Comparison of ENCODE assay signal across 8 cellular contexts in the genomic region with DNA sequence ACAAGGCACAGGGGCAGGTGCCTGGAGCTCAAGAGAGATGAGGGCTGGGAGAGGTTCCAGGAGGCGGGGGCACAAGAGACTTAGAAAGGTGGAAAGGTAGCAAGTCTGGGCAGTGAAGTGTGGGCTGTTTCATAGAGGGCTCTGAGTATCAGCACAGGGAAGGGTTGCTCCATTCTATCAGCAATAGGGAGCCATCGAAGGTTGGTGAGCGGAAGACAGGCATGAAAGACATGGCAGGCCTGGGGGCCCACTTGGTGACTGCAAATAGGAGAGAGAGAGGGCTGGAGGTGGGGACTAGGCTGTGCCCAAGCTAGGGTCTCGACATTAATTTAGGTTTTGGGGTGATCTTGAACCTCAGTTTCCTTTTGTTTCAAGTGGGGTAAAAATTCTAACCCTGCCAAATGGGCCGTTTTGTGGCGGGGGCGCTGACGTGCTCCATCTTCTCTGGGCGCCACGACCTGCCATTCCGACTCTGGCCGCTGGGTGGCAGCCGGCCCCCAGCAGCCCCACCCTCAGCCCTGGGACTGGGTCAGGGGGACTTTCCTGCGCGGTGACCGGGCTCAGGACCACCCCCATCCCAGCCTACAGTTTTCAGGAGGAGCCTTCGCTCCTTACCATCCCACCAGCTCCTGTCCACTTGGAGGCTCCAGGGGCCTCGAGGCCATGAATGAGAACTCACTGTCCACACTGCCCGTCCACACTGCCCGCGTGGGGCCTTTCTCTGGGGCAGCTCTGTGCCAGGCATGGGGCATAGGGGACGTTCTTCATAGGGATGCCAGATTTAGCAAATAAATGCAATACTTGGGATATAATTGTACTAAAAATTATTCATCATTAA. TPM values are rescaled to one million over a fixed set of nuclear protein-coding genes. Genes with fewer than 3 reads are reported as not detected.
DNase-seq lines count a peak whose midpoint lies in the region; ATAC-seq and TF ChIP-seq lines count a peak whose summit lies in the region.

No MANE protein-coding gene starts in this region.

- H3K9me3 Mint-ChIP-seq in activated naive CD8-positive, alpha-beta T cell treated with anti-CD3 and anti-CD28 coated beads, Interleukin-2, amount 10 ng/mL, durations not matched to agents 7 days and 5 days, result no peaks in the 10 kb centered on the region

- H3K4me3 Mint-ChIP-seq in activated naive CD8-positive, alpha-beta T cell treated with anti-CD3 and anti-CD28 coated beads, Interleukin-2, amount 10 ng/mL, durations not matched to agents 7 days and 5 days, result no peak overlapping the region

- DNase-seq in AG08396 (ENCODE audit: low spot score) (peak; percentile 77), GM20000 (ENCODE audit: low spot score) (peak; percentile 79), hypothalamus (lab: John Stamatoyannopoulos, UW) (peak in 31 of 51 donors; percentile 4 to 65 (median 22))
- DNase-seq in activated naive CD8-positive, alpha-beta T cell treated with anti-CD3 and anti-CD28 coated beads, Interleukin-2, amount 10 ng/mL, durations not matched to agents 7 days and 5 days, result peak; percentile 80
- DNase-seq in stimulated activated CD4-positive, alpha-beta T cell treated with anti-CD3 and anti-CD28 coated beads, Interleukin-12 subunit alpha, Interleukin-12 subunit beta, amount 100 ng/mL, for 24 hours (ENCODE audit: low read depth in 2 of 2), result peak; percentile 19 to 51

- H3K27me3 Mint-ChIP-seq in activated naive CD8-positive, alpha-beta T cell treated with anti-CD3 and anti-CD28 coated beads, Interleukin-2, amount 10 ng/mL, durations not matched to agents 7 days and 5 days, result peaks cover 3% of the 10 kb centered on the region

- peak; percentile 95 for TF ChIP-seq CTCF in GM20000 (IDR thresholded peaks at IDR 0.05; ENCODE audit: extremely low read depth, missing control alignments)

- POLR2A ChIA-PET in activated naive CD8-positive, alpha-beta T cell treated with anti-CD3 and anti-CD28 coated beads, Interleukin-2, amount 10 ng/mL, durations not matched to agents 7 days and 5 days (lab: Charles Lee), result no interaction called here

- no peak overlapping the region for H3K27ac Mint-ChIP-seq in activated naive CD8-positive, alpha-beta T cell treated with anti-CD3 and anti-CD28 coated beads, Interleukin-2, amount 10 ng/mL, durations not matched to agents 7 days and 5 days

- no peaks in the 10 kb centered on the region for H3K36me3 Mint-ChIP-seq in activated naive CD8-positive, alpha-beta T cell treated with anti-CD3 and anti-CD28 coated beads, Interleukin-2, amount 10 ng/mL, durations not matched to agents 7 days and 5 days

- ATAC-seq in SK-N-SH treated with all-trans-retinoic acid at 6 μM for 48 hours (peak; percentile 89), GM19467 (IDR thresholded peaks at IDR 0.05; ENCODE audit: unreplicated experiment) (no peak), GM21447 (IDR thresholded peaks at IDR 0.05; ENCODE audit: unreplicated experiment) (no peak)
- peak; percentile 73 for ATAC-seq in activated naive CD8-positive, alpha-beta T cell treated with anti-CD3 and anti-CD28 coated beads, Interleukin-2, amount 10 ng/mL, durations not matched to agents 7 days and 5 days (ENCODE audit: low read depth)

- peaks cover 2% of the 10 kb centered on the region for H3K4me1 Mint-ChIP-seq in activated naive CD8-positive, alpha-beta T cell treated with anti-CD3 and anti-CD28 coated beads, Interleukin-2, amount 10 ng/mL, durations not matched to agents 7 days and 5 days

TF ChIP-seq in SK-N-SH treated with all-trans-retinoic acid at 6 μM for 48 hours, 23 proteins besides CTCF, POLR2A, EP300 and RAD21:
- TF ChIP-seq BACH2 (CRISPR knock-in tag; IDR thresholded peaks at IDR 0.05; ENCODE audit: borderline replicate concordance), result no peak
- TF ChIP-seq, protein P1, sequence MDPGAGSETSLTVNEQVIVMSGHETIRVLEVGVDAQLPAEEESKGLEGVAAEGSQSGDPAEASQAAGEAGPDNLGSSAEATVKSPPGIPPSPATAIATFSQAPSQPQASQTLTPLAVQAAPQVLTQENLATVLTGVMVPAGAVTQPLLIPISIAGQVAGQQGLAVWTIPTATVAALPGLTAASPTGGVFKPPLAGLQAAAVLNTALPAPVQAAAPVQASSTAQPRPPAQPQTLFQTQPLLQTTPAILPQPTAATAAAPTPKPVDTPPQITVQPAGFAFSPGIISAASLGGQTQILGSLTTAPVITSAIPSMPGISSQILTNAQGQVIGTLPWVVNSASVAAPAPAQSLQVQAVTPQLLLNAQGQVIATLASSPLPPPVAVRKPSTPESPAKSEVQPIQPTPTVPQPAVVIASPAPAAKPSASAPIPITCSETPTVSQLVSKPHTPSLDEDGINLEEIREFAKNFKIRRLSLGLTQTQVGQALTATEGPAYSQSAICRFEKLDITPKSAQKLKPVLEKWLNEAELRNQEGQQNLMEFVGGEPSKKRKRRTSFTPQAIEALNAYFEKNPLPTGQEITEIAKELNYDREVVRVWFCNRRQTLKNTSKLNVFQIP (CRISPR knock-in tag; IDR thresholded peaks at IDR 0.05; ENCODE audit: borderline replicate concordance, low read depth), result no peak
- TF ChIP-seq ZC3H10 (CRISPR knock-in tag; IDR thresholded peaks at IDR 0.05), result no peak
- no peak for TF ChIP-seq ESRRG (CRISPR knock-in tag; IDR thresholded peaks at IDR 0.05)

RNA-seq across cellular contexts. Expression of a gene that starts 37.2 kb away (rescaled TPM):
- 10 to 100 TPM; 23.5 to 27.7 TPM for total RNA-seq in activated naive CD8-positive, alpha-beta T cell treated with anti-CD3 and anti-CD28 coated beads, Interleukin-2, amount 10 ng/mL, durations not matched to agents 7 days and 5 days

Comparison
In these comparisons a context has a peak if more than half of its experiments do, and no peak if none do; other contexts are left out.
1. DNase-seq: peak in every context shown above with its lines; median percentile 80 in activated naive CD8-positive, alpha-beta T cell treated with anti-CD3 and anti-CD28 coated beads, Interleukin-2, amount 10 ng/mL, durations not matched to agents 7 days and 5 days; 79 in GM20000; 77 in AG08396; 35 in stimulated activated CD4-positive, alpha-beta T cell treated with anti-CD3 and anti-CD28 coated beads, Interleukin-12 subunit alpha, Interleukin-12 subunit beta, amount 100 ng/mL, for 24 hours; 22 in hypothalamus.
2. ATAC-seq: peak in SK-N-SH treated with all-trans-retinoic acid at 6 μM for 48 hours (single experiment) and activated naive CD8-positive, alpha-beta T cell treated with anti-CD3 and anti-CD28 coated beads, Interleukin-2, amount 10 ng/mL, durations not matched to agents 7 days and 5 days (single experiment); none in GM19467 (single experiment) and GM21447 (single experiment).